ENCODE assay signal across 8 cellular contexts in the genomic region with DNA sequence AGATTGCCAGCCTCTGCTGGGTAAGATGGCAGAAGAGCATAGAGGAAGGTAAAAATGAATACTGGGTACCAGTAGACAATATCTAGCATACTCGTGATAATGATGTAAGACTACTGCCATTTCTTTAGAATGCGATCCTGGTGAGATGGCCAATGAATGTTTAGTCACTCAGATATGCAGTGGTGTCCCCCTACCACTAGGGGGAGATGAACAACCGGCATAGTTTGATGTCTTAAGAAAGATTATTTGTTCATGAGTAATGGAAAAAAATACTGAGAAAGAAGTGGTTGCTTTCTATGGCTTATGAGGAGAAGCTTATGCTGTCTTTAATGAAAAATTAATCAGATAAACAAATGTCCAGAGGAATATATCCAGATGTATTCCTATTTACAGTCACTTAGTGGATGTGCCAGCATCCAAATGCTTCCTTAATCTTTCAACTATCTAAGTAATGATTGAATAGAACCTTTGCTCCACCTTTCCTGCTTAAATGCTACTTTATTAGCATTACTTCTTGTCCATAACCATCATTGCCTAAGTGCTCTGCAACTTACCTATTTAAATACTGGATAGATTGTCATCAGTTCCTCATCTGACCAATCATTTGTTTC.
DNase-seq lines count a peak whose midpoint lies in the region; ATAC-seq and TF ChIP-seq lines count a peak whose summit lies in the region.

No MANE protein-coding gene starts in this region.

- H3K27ac Mint-ChIP-seq in CD4-positive, alpha-beta memory T cell = no peak overlapping the region
- H3K27ac Mint-ChIP-seq in activated B cell treated with CpG ODN at 0.5 μM for 24 hours = no peak overlapping the region
- peak overlapping the region in 1 of 3 experiments; percentile 2 for H3K27ac Mint-ChIP-seq in nephron

- peak; percentile 35 to 42 (median 36) for DNase-seq in CD4-positive, alpha-beta memory T cell
- DNase-seq in NCI-H2107 (lab: John Stamatoyannopoulos, UW) (peak; percentile 71), activated B cell treated with CpG ODN at 0.5 μM for 24 hours (no peak), esophagus muscularis mucosa (ENCODE audit: extremely low spot score) (no peak), UCSD-AML1 (lab: John Stamatoyannopoulos, UW; ENCODE audit: unreplicated experiment) (no peak)

- POLR2A ChIA-PET in CD4-positive, alpha-beta memory T cell (lab: Charles Lee; ENCODE audit: partially characterized antibody) = no interaction called here
- POLR2A ChIA-PET in activated B cell treated with CpG ODN at 0.5 μM for 24 hours (lab: Charles Lee) = no interaction called here

- no peak overlapping the region for H3K4me3 ChIP-seq in CD4-positive, alpha-beta memory T cell (ENCODE audit: low read length in 2 of 2)
- no peak overlapping the region for H3K4me3 ChIP-seq in esophagus muscularis mucosa

- TF ChIP-seq EP300 in esophagus muscularis mucosa (IDR thresholded peaks at IDR 0.05) = no peak

- TF ChIP-seq CTCF in activated B cell treated with CpG ODN at 0.5 μM for 24 hours (IDR thresholded peaks at IDR 0.05) = peak; percentile 95
- TF ChIP-seq CTCF in esophagus muscularis mucosa (IDR thresholded peaks at IDR 0.05) = peak; percentile 51 to 80 (median 78)
- peak; percentile 74 to 90 (median 81) for TF ChIP-seq CTCF in nephron (IDR thresholded peaks at IDR 0.05; ENCODE audit: unreplicated experiment in 3 of 3)

- no peaks in the 10 kb centered on the region for H3K36me3 Mint-ChIP-seq in CD4-positive, alpha-beta memory T cell
- H3K36me3 Mint-ChIP-seq in activated B cell treated with CpG ODN at 0.5 μM for 24 hours (ENCODE audit: low read depth) = no peaks in the 10 kb centered on the region
- peaks cover 3% of the 10 kb centered on the region for H3K36me3 Mint-ChIP-seq in nephron (ENCODE audit: low read depth)

- H3K36me3 ChIP-seq in CD4-positive, alpha-beta memory T cell (ENCODE audit: insufficient read depth, low read length) = no peaks in the 10 kb centered on the region
- H3K36me3 ChIP-seq in esophagus muscularis mucosa = no peaks in the 10 kb centered on the region

- peaks cover 0 to 6% (median 5%) of the 10 kb centered on the region in 4 donors for H3K4me1 Mint-ChIP-seq in CD4-positive, alpha-beta memory T cell
- H3K4me1 Mint-ChIP-seq in activated B cell treated with CpG ODN at 0.5 μM for 24 hours (peaks cover 3% of the 10 kb centered on the region), nephron (peaks cover 19% of the 10 kb centered on the region)

- CTCF ChIA-PET in CD4-positive, alpha-beta memory T cell (lab: Charles Lee; ENCODE audit: partially characterized antibody) = interaction anchor here (0.7 to 2.6 kb wide), 13 partner anchors 9 to 177 kb away, joined by 3 to 13 read pairs (median 6); no protein-coding TSS in a partner anchor
- CTCF ChIA-PET in activated B cell treated with CpG ODN at 0.5 μM for 24 hours (lab: Charles Lee) = interaction anchor here (1.1 to 2.4 kb wide), 2 partner anchors 9 to 177 kb away, joined by 7 to 8 read pairs; no protein-coding TSS in a partner anchor

- 21% methylated on average over 3 of the region's 3 CpGs for WGBS in esophagus muscularis mucosa

- no peak overlapping the region for H3K27ac ChIP-seq in CD4-positive, alpha-beta memory T cell (ENCODE audit: low read depth, low read length)
- no peak overlapping the region for H3K27ac ChIP-seq in esophagus muscularis mucosa (replicated peaks in 1 of 4)

- no peaks in the 10 kb centered on the region for H3K27me3 Mint-ChIP-seq in CD4-positive, alpha-beta memory T cell
- H3K27me3 Mint-ChIP-seq in activated B cell treated with CpG ODN at 0.5 μM for 24 hours = peaks cover 2% of the 10 kb centered on the region
- H3K27me3 Mint-ChIP-seq in nephron (ENCODE audit: low read depth) = no peaks in the 10 kb centered on the region

- no peaks in the 10 kb centered on the region for H3K4me1 ChIP-seq in CD4-positive, alpha-beta memory T cell (ENCODE audit: insufficient read depth, low read length)
- peaks cover 0 to 7% (median 0%) of the 10 kb centered on the region in 4 donors for H3K4me1 ChIP-seq in esophagus muscularis mucosa

- H3K9me3 ChIP-seq in CD4-positive, alpha-beta memory T cell (ENCODE audit: control insufficient read depth in 1 of 2, low read length in 2 of 2) = no peaks in the 10 kb centered on the region
- H3K9me3 ChIP-seq in esophagus muscularis mucosa = no peaks in the 10 kb centered on the region

- no peaks in the 10 kb centered on the region for H3K27me3 ChIP-seq in CD4-positive, alpha-beta memory T cell (ENCODE audit: insufficient read depth, low read length)
- H3K27me3 ChIP-seq in esophagus muscularis mucosa = no peaks in the 10 kb centered on the region

- intact Hi-C loops in CD4-positive, alpha-beta memory T cell (cut with micrococcal nuclease) = loop anchor here (1.0 to 5.0 kb wide), 3 partner anchors 177 to 811 kb away; no protein-coding TSS in a partner anchor
- intact Hi-C loops in activated B cell treated with CpG ODN at 0.5 μM for 24 hours (cut with micrococcal nuclease) = loop anchor here (1.0 to 10.0 kb wide), 3 partner anchors 177 to 1204 kb away; no protein-coding TSS in a partner anchor
- intact Hi-C loops in esophagus muscularis mucosa (cut with DNase I) = no loop called here

- no peak overlapping the region for H3K4me3 Mint-ChIP-seq in CD4-positive, alpha-beta memory T cell
- H3K4me3 Mint-ChIP-seq in activated B cell treated with CpG ODN at 0.5 μM for 24 hours = no peak overlapping the region
- no peak overlapping the region for H3K4me3 Mint-ChIP-seq in nephron

- ATAC-seq in GM18870 (IDR thresholded peaks at IDR 0.05; ENCODE audit: unreplicated experiment) = peak; percentile 92
- peak; percentile 88 for ATAC-seq in HG03060 (IDR thresholded peaks at IDR 0.05; ENCODE audit: low read depth, unreplicated experiment)
- no peak for ATAC-seq in activated B cell treated with CpG ODN at 0.5 μM for 24 hours (ENCODE audit: low read depth)

- no peaks in the 10 kb centered on the region for H3K9me3 Mint-ChIP-seq in CD4-positive, alpha-beta memory T cell
- no peaks in the 10 kb centered on the region for H3K9me3 Mint-ChIP-seq in activated B cell treated with CpG ODN at 0.5 μM for 24 hours
- no peaks in the 10 kb centered on the region for H3K9me3 Mint-ChIP-seq in nephron

- TF ChIP-seq POLR2A in esophagus muscularis mucosa (IDR thresholded peaks at IDR 0.05; ENCODE audit: low read depth) = no peak

Comparison
In these comparisons a context has a peak if more than half of its experiments do, and no peak if none do; other contexts are left out.
1. DNase-seq: peak in CD4-positive, alpha-beta memory T cell (5 of 5) and NCI-H2107 (single experiment); none in activated B cell treated with CpG ODN at 0.5 μM for 24 hours (single experiment), esophagus muscularis mucosa (single experiment) and UCSD-AML1 (single experiment).
2. Peak in every context shown above with its lines, with median percentiles within 50 percentile points of each other: CTCF ChIP-seq.